Comparison of ENCODE assay signal across 12 cellular contexts in genomic region chr6:143680157-143680556, GRCh38. TPM values are rescaled to one million over a fixed set of nuclear protein-coding genes. Genes with fewer than 3 reads are reported as not detected.
DNase-seq lines count a peak whose midpoint lies in the region; ATAC-seq and TF ChIP-seq lines count a peak whose summit lies in the region.
"Had no signal": no experiment of that assay in that cellular context is flagged by ENCODE, and none has a peak within 500 bp of the region (broad histone marks: within the 10 kb centered on the region; RNA-seq: fewer than 3 reads in every experiment).

No MANE protein-coding gene starts in this region.

- intact Hi-C loops in sciatic nerve (cut with DNase I), result no loop called here

- H3K27me3 Mint-ChIP-seq in progenitor cell of endocrine pancreas, result no peaks in the 10 kb centered on the region

- TF ChIP-seq CTCF in AG09309 (IDR thresholded peaks at IDR 0.05; ENCODE audit: control insufficient read depth, insufficient read depth, low read depth, low read length, missing control alignments), result no peak
- no peak for TF ChIP-seq CTCF in RWPE2 (IDR thresholded peaks at IDR 0.05; ENCODE audit: poor library complexity, severe bottlenecking)
- no peak for TF ChIP-seq CTCF in fibroblast of pulmonary artery (IDR thresholded peaks at IDR 0.05; ENCODE audit: low read length, missing control alignments)
- no peak for TF ChIP-seq CTCF in progenitor cell of endocrine pancreas (IDR thresholded peaks at IDR 0.05; ENCODE audit: unreplicated experiment)

- H3K4me3 Mint-ChIP-seq in progenitor cell of endocrine pancreas (ENCODE audit: low read depth), result peak overlapping the region; percentile 40
- H3K4me3 Mint-ChIP-seq: activated CD8-positive, alpha-beta T cell treated with anti-CD3 and anti-CD28 coated beads, Interleukin-2, amount 10 ng/mL, durations not matched to agents 7 days and 5 days; activated naive CD8-positive, alpha-beta T cell treated with anti-CD3 and anti-CD28 coated beads, Interleukin-2, amount 10 ng/mL, durations not matched to agents 7 days and 5 days; B cell had no signal

- no peak for DNase-seq in AG09309 (ENCODE audit: low read depth)
- DNase-seq in RWPE2 (ENCODE audit: low spot score), result no peak
- no peak for DNase-seq in fibroblast of pulmonary artery (ENCODE audit: low read depth)
- no peak for DNase-seq in progenitor cell of endocrine pancreas (ENCODE audit: low spot score, unreplicated experiment)
- DNase-seq in DMS153 (lab: John Stamatoyannopoulos, UW), result no peak
- no peak for DNase-seq in NCI-H1930 (lab: John Stamatoyannopoulos, UW)
- DNase-seq in sciatic nerve (ENCODE audit: low spot score), result no peak
- DNase-seq: activated CD8-positive, alpha-beta T cell treated with anti-CD3 and anti-CD28 coated beads, Interleukin-2, amount 10 ng/mL, durations not matched to agents 7 days and 5 days; activated naive CD8-positive, alpha-beta T cell treated with anti-CD3 and anti-CD28 coated beads, Interleukin-2, amount 10 ng/mL, durations not matched to agents 7 days and 5 days; NCI-H526 had no signal

- peaks cover 32% of the 10 kb centered on the region for H3K4me1 Mint-ChIP-seq in progenitor cell of endocrine pancreas (ENCODE audit: low read depth)

- H3K27ac Mint-ChIP-seq in progenitor cell of endocrine pancreas, result peak overlapping the region; percentile 59
- H3K27ac Mint-ChIP-seq: activated CD8-positive, alpha-beta T cell treated with anti-CD3 and anti-CD28 coated beads, Interleukin-2, amount 10 ng/mL, durations not matched to agents 7 days and 5 days; activated naive CD8-positive, alpha-beta T cell treated with anti-CD3 and anti-CD28 coated beads, Interleukin-2, amount 10 ng/mL, durations not matched to agents 7 days and 5 days; B cell had no signal

- no peaks in the 10 kb centered on the region for H3K27me3 ChIP-seq in RWPE2 (ENCODE audit: insufficient read depth, poor library complexity, severe bottlenecking)

- peak overlapping the region; percentile 96 for H3K27ac ChIP-seq in RWPE2 (ENCODE audit: poor library complexity, severe bottlenecking)

- no peaks in the 10 kb centered on the region for H3K36me3 ChIP-seq in RWPE2 (ENCODE audit: low read depth)

- peaks cover 8% of the 10 kb centered on the region for H3K36me3 Mint-ChIP-seq in progenitor cell of endocrine pancreas (ENCODE audit: insufficient read depth)

- H3K9me3 ChIP-seq in RWPE2 (ENCODE audit: severe bottlenecking), result peaks cover 5% of the 10 kb centered on the region

- H3K4me1 ChIP-seq in RWPE2 (ENCODE audit: insufficient read depth, poor library complexity, severe bottlenecking), result peaks cover 45% of the 10 kb centered on the region

- H3K4me3 ChIP-seq in AG09309 (ENCODE audit: control insufficient read depth, low read depth, low read length) (peak overlapping the region; percentile 62), RWPE2 (ENCODE audit: severe bottlenecking) (no peak overlapping the region), fibroblast of pulmonary artery (replicated peaks; ENCODE audit: low read depth, low read length) (peak overlapping the region; percentile 70)

- ATAC-seq in RWPE2 (ENCODE audit: low read depth) (no peak), GM18498 (IDR thresholded peaks at IDR 0.05; ENCODE audit: unreplicated experiment) (no peak), sciatic nerve (no peak)
- ATAC-seq: activated CD8-positive, alpha-beta T cell treated with anti-CD3 and anti-CD28 coated beads, Interleukin-2, amount 10 ng/mL, durations not matched to agents 7 days and 5 days had no signal

- peaks cover 9% of the 10 kb centered on the region for H3K9me3 Mint-ChIP-seq in progenitor cell of endocrine pancreas (ENCODE audit: low read depth)
- H3K9me3 Mint-ChIP-seq: activated naive CD8-positive, alpha-beta T cell treated with anti-CD3 and anti-CD28 coated beads, Interleukin-2, amount 10 ng/mL, durations not matched to agents 7 days and 5 days had no signal

RNA-seq across cellular contexts. Expression of gene PHACTR2, which starts 2.4 kb away (rescaled TPM):
- total RNA-seq in progenitor cell of endocrine pancreas (53.7 and 55.2 TPM in 2 replicates), sciatic nerve (141 TPM)
